ENCODE assay signal across 35 cellular contexts in the genomic region with DNA sequence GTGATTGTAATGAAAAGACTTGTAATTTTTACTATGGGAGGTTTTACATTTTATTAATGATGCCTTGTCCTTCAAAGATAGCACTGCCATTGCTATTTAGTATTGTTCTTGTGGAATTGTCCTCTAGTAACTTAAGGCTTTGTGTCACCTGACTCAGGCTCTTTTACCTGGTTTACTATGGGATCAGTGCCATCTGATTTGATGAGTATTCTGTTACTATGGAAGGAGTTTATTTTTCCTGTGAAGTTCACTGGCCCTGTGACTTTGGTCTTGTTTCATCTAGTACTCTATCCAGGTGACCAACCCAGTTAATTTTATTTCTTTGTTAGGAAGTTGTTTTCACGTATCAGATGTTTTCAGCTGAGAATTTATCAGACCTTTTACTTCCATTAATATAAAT. TPM values are rescaled to one million over a fixed set of nuclear protein-coding genes. Genes with fewer than 3 reads are reported as not detected.
DNase-seq lines count a peak whose midpoint lies in the region; ATAC-seq, FAIRE-seq and TF ChIP-seq lines count a peak whose summit lies in the region.
"Had no signal": no experiment of that assay in that cellular context is flagged by ENCODE, and none has a peak within 500 bp of the region (broad histone marks: within the 10 kb centered on the region; RNA-seq: fewer than 3 reads in every experiment).

No MANE protein-coding gene starts in this region.

- H4K5ac ChIP-seq in IMR-90 (ENCODE audit: low read depth, low read length) = no peak overlapping the region

- no peak overlapping the region for H2BK120ac ChIP-seq in IMR-90 (ENCODE audit: low read depth, low read length)

- no CpG with 5 or more reads among the region's 1 CpG for WGBS in IMR-90 (ENCODE audit: extremely low coverage in 2 of 2, insufficient read length in 1 of 2), 2 experiments

- intact Hi-C loops in IMR-90 (cut with micrococcal nuclease) = loop anchor here (10.0 kb wide), 1 partner anchor 267 kb away; no protein-coding TSS in a partner anchor

- peaks cover 81% of the 10 kb centered on the region for H3K4me1 Mint-ChIP-seq in activated T-cell treated with anti-CD3 and anti-CD28 coated beads, Interleukin-2, amount 50 U/mL, for 24 hours (ENCODE audit: low read depth)
- H3K4me1 Mint-ChIP-seq in astrocyte (ENCODE audit: low read depth, unreplicated experiment) (peaks cover 50% of the 10 kb centered on the region), progenitor cell of endocrine pancreas (ENCODE audit: low read depth) (peaks cover 24% of the 10 kb centered on the region), neural progenitor cell (peaks cover 22% of the 10 kb centered on the region)

- no peak overlapping the region for H2AK9ac ChIP-seq in IMR-90 (replicated peaks; ENCODE audit: low read depth, low read length, poor library complexity)

- H3K14ac ChIP-seq in IMR-90 (replicated peaks; ENCODE audit: low read depth, low read length) = no peak overlapping the region

- peak overlapping the region; percentile 35; the same call in 1 of the 2 replicates for H3K23ac ChIP-seq in IMR-90 (ENCODE audit: low read depth, low read length)

- FAIRE-seq in astrocyte (lab: Jason Lieb, UNC) = no peak
- FAIRE-seq: A204.1, GM12891, RCC 7860 had no signal

- peaks cover 97% of the 10 kb centered on the region for H4K20me1 ChIP-seq in IMR-90 (ENCODE audit: insufficient read depth, low read length)
- H4K20me1 ChIP-seq in astrocyte (ENCODE audit: insufficient read depth, low read length) = peaks cover 100% of the 10 kb centered on the region
- H4K20me1 ChIP-seq in neural progenitor cell (ENCODE audit: low read depth) = peaks cover 100% of the 10 kb centered on the region

- H3K27ac ChIP-seq in IMR-90 (ENCODE audit: insufficient read depth, low read length) (no peak overlapping the region; the same call in 1 of the 2 replicates), astrocyte (ENCODE audit: low read depth, low read length) (no peak overlapping the region), neural progenitor cell (no peak overlapping the region)
- H3K27ac ChIP-seq: breast epithelium, colonic mucosa, epithelial cell of prostate, parathyroid adenoma, uterus had no signal

- no peaks in the 10 kb centered on the region for H3K27me3 Mint-ChIP-seq in activated T-cell treated with anti-CD3 and anti-CD28 coated beads, Interleukin-2, amount 50 U/mL, for 24 hours
- no peaks in the 10 kb centered on the region for H3K27me3 Mint-ChIP-seq in astrocyte (ENCODE audit: low read depth, unreplicated experiment)
- H3K27me3 Mint-ChIP-seq in progenitor cell of endocrine pancreas = no peaks in the 10 kb centered on the region
- H3K27me3 Mint-ChIP-seq in neural progenitor cell (ENCODE audit: insufficient read depth, low read depth) = no peaks in the 10 kb centered on the region
- H3K27me3 Mint-ChIP-seq: CD4-positive, alpha-beta memory T cell; stimulated activated naive CD8-positive, alpha-beta T cell treated with anti-CD3 and anti-CD28 coated beads, Interleukin-15, amount 100 ng/mL, for 72 hours had no signal

- no TSS peak for BruUV-seq in IMR-90 (replicated peaks; lab: Mats Ljungman, UMichigan)

- no peak overlapping the region for H3K18ac ChIP-seq in IMR-90 (ENCODE audit: low read depth, low read length)

- CTCF ChIA-PET in IMR-90 (lab: Yijun Ruan, JAX) = no interaction called here

- H2BK20ac ChIP-seq in IMR-90 (ENCODE audit: low read depth, low read length) = no peak overlapping the region

- ATAC-seq in IMR-90 (ENCODE audit: low read depth) = no peak
- ATAC-seq: activated T-cell treated with anti-CD3 and anti-CD28 coated beads, Interleukin-2, amount 50 U/mL, for 4 hours; left cardiac atrium; right cardiac atrium; stimulated activated naive CD8-positive, alpha-beta T cell treated with anti-CD3 and anti-CD28 coated beads, Interleukin-15, amount 100 ng/mL, for 72 hours had no signal

- POLR2A ChIA-PET in IMR-90 (lab: Charles Lee; ENCODE audit: unreplicated experiment) = no interaction called here

- dilution Hi-C loops in IMR-90 (cut with HindIII; ENCODE audit: low sequenced_read_pairs, unreplicated experiment) = no loop called here

- H3K9me1 ChIP-seq in IMR-90 (ENCODE audit: insufficient read depth, low read length) = peaks cover 3% of the 10 kb centered on the region; the same call in 1 of the 2 replicates

- peaks cover 25% of the 10 kb centered on the region for H3F3A ChIP-seq in neural progenitor cell (ENCODE audit: low read depth)

- DNase-seq in activated T-cell treated with anti-CD3 and anti-CD28 coated beads, Interleukin-2, amount 50 U/mL, for 24 hours = no peak
- DNase-seq in activated T-cell treated with anti-CD3 and anti-CD28 coated beads for 4 hours = no peak
- no peak for DNase-seq in IMR-90
- no peak for DNase-seq in astrocyte (ENCODE audit: low read depth)
- DNase-seq in progenitor cell of endocrine pancreas (ENCODE audit: low spot score, unreplicated experiment) = no peak
- no peak for DNase-seq in NCI-H128 (lab: John Stamatoyannopoulos, UW; ENCODE audit: unreplicated experiment)
- DNase-seq in NCI-H524 (lab: John Stamatoyannopoulos, UW) = no peak
- DNase-seq in neural progenitor cell (ENCODE audit: low spot score) = no peak
- DNase-seq: activated CD4-positive, alpha-beta T cell treated with anti-CD3 and anti-CD28 coated beads for 1 hour; activated naive CD4-positive, alpha-beta T cell; activated T-cell treated with anti-CD3 and anti-CD28 coated beads, Interleukin-2, amount 50 U/mL, for 4 hours; AML-193; amygdala; CD4-positive, alpha-beta memory T cell; colonic mucosa; DMS 273 treated with DMSO at 0.1 percent for 48 hours; effector CD4-positive, alpha-beta T cell; H9; immature natural killer cell; Kasumi-1; left cardiac atrium; MV-4-11; NCI-H1436 treated with DMSO at 0.1 percent for 48 hours; NCI-H748 treated with DMSO at 0.1 percent for 48 hours; right cardiac atrium; SHP77 treated with DMSO at 0.1 percent for 48 hours; stimulated activated CD8-positive, alpha-beta memory T cell treated with anti-CD3 and anti-CD28 coated beads, Interleukin-4, amount 100 ng/mL, for 48 hours; stimulated activated naive CD8-positive, alpha-beta T cell treated with anti-CD3 and anti-CD28 coated beads, Interleukin-15, amount 100 ng/mL, for 72 hours; uterus had no signal

- no peaks in the 10 kb centered on the region for H3K9me3 Mint-ChIP-seq in activated T-cell treated with anti-CD3 and anti-CD28 coated beads, Interleukin-2, amount 50 U/mL, for 24 hours
- H3K9me3 Mint-ChIP-seq in astrocyte (ENCODE audit: unreplicated experiment) (no peaks in the 10 kb centered on the region), progenitor cell of endocrine pancreas (ENCODE audit: low read depth) (no peaks in the 10 kb centered on the region), neural progenitor cell (no peaks in the 10 kb centered on the region)
- H3K9me3 Mint-ChIP-seq: activated T-cell treated with anti-CD3 and anti-CD28 coated beads, Interleukin-2, amount 50 U/mL, for 4 hours; CD4-positive, alpha-beta memory T cell; H9; immature natural killer cell; stimulated activated naive CD8-positive, alpha-beta T cell treated with anti-CD3 and anti-CD28 coated beads, Interleukin-15, amount 100 ng/mL, for 72 hours had no signal

- H3K27me3 ChIP-seq in IMR-90 (ENCODE audit: control insufficient read depth, insufficient read depth, low read length) (no peaks in the 10 kb centered on the region), astrocyte (ENCODE audit: insufficient read depth, low read length) (no peaks in the 10 kb centered on the region), neural progenitor cell (no peaks in the 10 kb centered on the region)
- H3K27me3 ChIP-seq: breast epithelium, colonic mucosa, uterus had no signal

- TF ChIP-seq RAD21 in IMR-90 (IDR thresholded peaks at IDR 0.05; ENCODE audit: low read length) = no peak

- in situ Hi-C loops in IMR-90 (cut with MboI; ENCODE audit: low sequenced_read_pairs) = no loop called here

- H3K36me3 Mint-ChIP-seq in activated T-cell treated with anti-CD3 and anti-CD28 coated beads, Interleukin-2, amount 50 U/mL, for 24 hours (ENCODE audit: low read depth) = peaks cover 87% of the 10 kb centered on the region
- H3K36me3 Mint-ChIP-seq in astrocyte (ENCODE audit: low read depth, unreplicated experiment) (peaks cover 12% of the 10 kb centered on the region), progenitor cell of endocrine pancreas (ENCODE audit: insufficient read depth) (peaks cover 20% of the 10 kb centered on the region), neural progenitor cell (peaks cover 17% of the 10 kb centered on the region)

- TF ChIP-seq CTCF in IMR-90 (conservative IDR thresholded peaks at IDR 0.05; ENCODE audit: low read depth, low read length) = no peak
- no peak for TF ChIP-seq CTCF in astrocyte (IDR thresholded peaks at IDR 0.05; ENCODE audit: insufficient read depth, low read depth, low read length)
- TF ChIP-seq CTCF in progenitor cell of endocrine pancreas (IDR thresholded peaks at IDR 0.05; ENCODE audit: unreplicated experiment) = no peak
- no peak for TF ChIP-seq CTCF in neural progenitor cell (IDR thresholded peaks at IDR 0.05)

- H3K9ac ChIP-seq in IMR-90 (ENCODE audit: low read depth, low read length) (no peak overlapping the region; the same call in 1 of the 2 replicates), astrocyte (ENCODE audit: low read length) (no peak overlapping the region), neural progenitor cell (no peak overlapping the region)
- H3K9ac ChIP-seq: parathyroid adenoma had no signal

- no peak overlapping the region for H4K8ac ChIP-seq in IMR-90 (ENCODE audit: low read depth in 2 of 2, low read length in 2 of 2)

- H3K36me3 ChIP-seq in IMR-90 (ENCODE audit: control insufficient read depth, insufficient read depth, low read length) = peaks cover 31% of the 10 kb centered on the region
- peaks cover 33% of the 10 kb centered on the region for H3K36me3 ChIP-seq in astrocyte (ENCODE audit: insufficient read depth, low read length)
- peaks cover 36% of the 10 kb centered on the region for H3K36me3 ChIP-seq in neural progenitor cell
- H3K36me3 ChIP-seq: breast epithelium, uterus had no signal

- H3K79me1 ChIP-seq in IMR-90 (ENCODE audit: low read depth in 1 of 2, low read length in 2 of 2) = peaks cover 3 to 20% of the 10 kb centered on the region in 2 experiments; a peak in 3 of 4 replicates

- H3K56ac ChIP-seq in IMR-90 (ENCODE audit: extremely low read depth, insufficient read depth, low read length) = no peak overlapping the region

- no peak for TF ChIP-seq POLR2A in IMR-90 (IDR thresholded peaks at IDR 0.05; ENCODE audit: low read depth, low read length)

- H2AFZ ChIP-seq in IMR-90 (replicated peaks; ENCODE audit: low read length, poor library complexity) (no peak overlapping the region), astrocyte (ENCODE audit: low read depth, low read length) (no peak overlapping the region), neural progenitor cell (replicated peaks) (no peak overlapping the region)
- H2AFZ ChIP-seq: parathyroid adenoma had no signal

- H2BK15ac ChIP-seq in IMR-90 (ENCODE audit: low read depth, low read length) = no peak overlapping the region

- no peak overlapping the region for H2AK5ac ChIP-seq in IMR-90 (ENCODE audit: low read depth, low read length)

- peak overlapping the region; percentile 81 for H3K27ac Mint-ChIP-seq in activated T-cell treated with anti-CD3 and anti-CD28 coated beads, Interleukin-2, amount 50 U/mL, for 24 hours
- H3K27ac Mint-ChIP-seq in astrocyte (ENCODE audit: unreplicated experiment) (no peak overlapping the region), progenitor cell of endocrine pancreas (peak overlapping the region; percentile 85), neural progenitor cell (no peak overlapping the region)
- H3K27ac Mint-ChIP-seq: H9 had no signal

- H3K79me2 ChIP-seq in astrocyte (ENCODE audit: insufficient read depth, low read length) (peaks cover 98% of the 10 kb centered on the region), neural progenitor cell (ENCODE audit: low read depth) (peaks cover 100% of the 10 kb centered on the region)

- H3K9me3 ChIP-seq in IMR-90 (ENCODE audit: control insufficient read depth, insufficient read depth, low read length) = no peaks in the 10 kb centered on the region
- H3K9me3 ChIP-seq in astrocyte (ENCODE audit: insufficient read depth, low read depth, low read length) = no peaks in the 10 kb centered on the region
- H3K9me3 ChIP-seq in neural progenitor cell (ENCODE audit: low read depth) = no peaks in the 10 kb centered on the region
- H3K9me3 ChIP-seq: breast epithelium, colonic mucosa, uterus had no signal

- peak overlapping the region; percentile 65 for H2BK5ac ChIP-seq in IMR-90 (ENCODE audit: low read depth, low read length, poor library complexity, severe bottlenecking)

- no peak overlapping the region for H4K91ac ChIP-seq in IMR-90 (ENCODE audit: insufficient read depth, low read depth, low read length)

- H3K4me3 ChIP-seq in IMR-90 (ENCODE audit: insufficient read depth, low read depth, low read length) = no peak overlapping the region
- no peak overlapping the region for H3K4me3 ChIP-seq in astrocyte (ENCODE audit: insufficient read depth, low read depth, low read length)
- no peak overlapping the region for H3K4me3 ChIP-seq in neural progenitor cell
- H3K4me3 ChIP-seq: breast epithelium, colonic mucosa, uterus had no signal

- no peak overlapping the region for H3K4ac ChIP-seq in IMR-90 (ENCODE audit: low read depth, low read length)

- H3K4me3 Mint-ChIP-seq in activated T-cell treated with anti-CD3 and anti-CD28 coated beads, Interleukin-2, amount 50 U/mL, for 24 hours = no peak overlapping the region
- H3K4me3 Mint-ChIP-seq in astrocyte (ENCODE audit: unreplicated experiment) (peak overlapping the region; percentile 66), progenitor cell of endocrine pancreas (ENCODE audit: low read depth) (no peak overlapping the region), neural progenitor cell (no peak overlapping the region)
- H3K4me3 Mint-ChIP-seq: activated T-cell treated with anti-CD3 and anti-CD28 coated beads, Interleukin-2, amount 50 U/mL, for 4 hours; H9; stimulated activated naive CD8-positive, alpha-beta T cell treated with anti-CD3 and anti-CD28 coated beads, Interleukin-15, amount 100 ng/mL, for 72 hours had no signal

- peaks cover 15% of the 10 kb centered on the region for H3K4me1 ChIP-seq in IMR-90 (ENCODE audit: control insufficient read depth, insufficient read depth, low read length)
- peaks cover 29% of the 10 kb centered on the region for H3K4me1 ChIP-seq in astrocyte (ENCODE audit: insufficient read depth, low read length)
- peaks cover 34% of the 10 kb centered on the region for H3K4me1 ChIP-seq in neural progenitor cell

- H3K4me2 ChIP-seq in IMR-90 (ENCODE audit: low read depth, low read length) = no peak overlapping the region
- H3K4me2 ChIP-seq in astrocyte (ENCODE audit: low read length) = no peak overlapping the region
- no peak overlapping the region for H3K4me2 ChIP-seq in neural progenitor cell

RNA-seq across cellular contexts. Expression of a gene that starts 9.0 kb away (rescaled TPM):
- total RNA-seq in IMR-90 (2012; rRNA removed) (217 and 485 TPM in 2 replicates), astrocyte (398 and 411 TPM in 2 replicates), progenitor cell of endocrine pancreas (438 and 447 TPM in 2 replicates), neural progenitor cell (ENCODE audit: low replicate concordance) (633 and 930 TPM in 2 replicates)
- 354 and 392 TPM in 2 replicates for polyA plus RNA-seq in IMR-90 (2012; rRNA removed)
- polyA plus RNA-seq in IMR-90 (2012; cell fraction: cytosol; rRNA removed) = 33.6 and 79.5 TPM in 2 replicates
- 6.7 and 91.3 TPM in 2 replicates for polyA plus RNA-seq in IMR-90 (2012; cell fraction: nucleus; rRNA removed; ENCODE audit: low replicate concordance)

Comparison
In these comparisons a context has a peak if more than half of its experiments do, and no peak if none do; other contexts are left out.
1. H3K27ac Mint-ChIP-seq: peak in activated T-cell treated with anti-CD3 and anti-CD28 coated beads, Interleukin-2, amount 50 U/mL, for 24 hours (single experiment) and progenitor cell of endocrine pancreas (single experiment); none in astrocyte (single experiment) and neural progenitor cell (single experiment).